8 cellular contexts compared by ENCODE assay signal in genomic region chr2:131492418-131493198, GRCh38. TPM values are rescaled to one million over a fixed set of nuclear protein-coding genes. Genes with fewer than 3 reads are reported as not detected.
A peak's percentile ranks its signal among the peaks of the same experiment; 100 is the strongest.
DNase-seq lines count a peak whose midpoint lies in the region; ATAC-seq and TF ChIP-seq lines count a peak whose summit lies in the region.

No MANE protein-coding gene starts in this region.

- H3K4me3 ChIP-seq in coronary artery = peak overlapping the region; percentile 87

- TF ChIP-seq CTCF in coronary artery (IDR thresholded peaks at IDR 0.05) = peak; percentile 84

- intact Hi-C loops in activated CD4-positive, alpha-beta T cell treated with anti-CD3 and anti-CD28 coated beads, Interleukin-2, amount 10 ng/mL, durations not matched to agents 24 days and 14 days (cut with micrococcal nuclease) = loop anchor here (1.0 to 5.0 kb wide), 7 partner anchors 34 to 1310 kb away; partner anchors contain the start of genes CCDC74A, FAM168B, MZT2B and PLEKHB2

- peaks cover 27% of the 10 kb centered on the region for H3K36me3 Mint-ChIP-seq in activated CD4-positive, alpha-beta T cell treated with anti-CD3 and anti-CD28 coated beads, Interleukin-2, amount 10 ng/mL, durations not matched to agents 24 days and 14 days (ENCODE audit: low read depth)

- ATAC-seq in GM19351 (IDR thresholded peaks at IDR 0.05; ENCODE audit: unreplicated experiment) (peak; percentile 68), HG03520 (IDR thresholded peaks at IDR 0.05; ENCODE audit: unreplicated experiment) (peak; percentile 68), left lobe of liver (peak; percentile 87)

- no peaks in the 10 kb centered on the region for H3K9me3 Mint-ChIP-seq in activated CD4-positive, alpha-beta T cell treated with anti-CD3 and anti-CD28 coated beads, Interleukin-2, amount 10 ng/mL, durations not matched to agents 24 days and 14 days

- DNase-seq in CD1c-positive myeloid dendritic cell (ENCODE audit: extremely low spot score) (peak; percentile 95), NCI-H526 (lab: John Stamatoyannopoulos, UW) (peak; percentile 97 to 98), coronary artery (ENCODE audit: low spot score) (peak; percentile 91), left lobe of liver (ENCODE audit: low spot score) (peak; percentile 97)
- peak; percentile 98 for DNase-seq in activated CD4-positive, alpha-beta T cell treated with anti-CD3 and anti-CD28 coated beads, Interleukin-2, amount 10 ng/mL, durations not matched to agents 24 days and 14 days
- peak; percentile 94 to 96 for DNase-seq in stimulated activated CD4-positive, alpha-beta T cell treated with anti-CD3 and anti-CD28 coated beads, Interleukin-2, amount 100 ng/mL, for 24 hours

- H3K27ac ChIP-seq in coronary artery = peak overlapping the region; percentile 79 to 92

- no peaks in the 10 kb centered on the region for H3K27me3 Mint-ChIP-seq in activated CD4-positive, alpha-beta T cell treated with anti-CD3 and anti-CD28 coated beads, Interleukin-2, amount 10 ng/mL, durations not matched to agents 24 days and 14 days

- peaks cover 37% of the 10 kb centered on the region for H3K4me1 Mint-ChIP-seq in activated CD4-positive, alpha-beta T cell treated with anti-CD3 and anti-CD28 coated beads, Interleukin-2, amount 10 ng/mL, durations not matched to agents 24 days and 14 days

- H3K4me3 Mint-ChIP-seq in activated CD4-positive, alpha-beta T cell treated with anti-CD3 and anti-CD28 coated beads, Interleukin-2, amount 10 ng/mL, durations not matched to agents 24 days and 14 days = peak overlapping the region; percentile 98

- H3K27ac Mint-ChIP-seq in activated CD4-positive, alpha-beta T cell treated with anti-CD3 and anti-CD28 coated beads, Interleukin-2, amount 10 ng/mL, durations not matched to agents 24 days and 14 days = peak overlapping the region; percentile 98

RNA-seq across cellular contexts. Expression of gene MZT2A, which starts 0.4 kb away (rescaled TPM):
- 108 and 110 TPM in 2 replicates for total RNA-seq in activated CD4-positive, alpha-beta T cell treated with anti-CD3 and anti-CD28 coated beads, Interleukin-2, amount 10 ng/mL, durations not matched to agents 24 days and 14 days
- 60.2 TPM for total RNA-seq in left lobe of liver

RNA-seq across cellular contexts. Expression of gene TUBA3D, which starts 16.7 kb away (rescaled TPM):
- total RNA-seq in activated CD4-positive, alpha-beta T cell treated with anti-CD3 and anti-CD28 coated beads, Interleukin-2, amount 10 ng/mL, durations not matched to agents 24 days and 14 days = not detected in 2 replicates
- 0.15 TPM for total RNA-seq in left lobe of liver

RNA-seq across cellular contexts. Expression of gene CCDC74A, which starts 35.1 kb away (rescaled TPM):
- total RNA-seq in activated CD4-positive, alpha-beta T cell treated with anti-CD3 and anti-CD28 coated beads, Interleukin-2, amount 10 ng/mL, durations not matched to agents 24 days and 14 days = 1.5 and 2.3 TPM in 2 replicates
- total RNA-seq in left lobe of liver = 0.30 TPM

Comparison
In these comparisons a context has a peak if more than half of its experiments do, and no peak if none do; other contexts are left out.
1. Peak in every context shown above with its lines: DNase-seq, ATAC-seq, H3K4me3 ChIP-seq and H3K27ac ChIP-seq.